Comparison of ENCODE assay signal across 8 cellular contexts in genomic region chr16:29821663-29822115, GRCh38. TPM values are rescaled to one million over a fixed set of nuclear protein-coding genes. Genes with fewer than 3 reads are reported as not detected.
A peak's percentile ranks its signal among the peaks of the same experiment; 100 is the strongest.
DNase-seq lines count a peak whose midpoint lies in the region; ATAC-seq, FAIRE-seq and TF ChIP-seq lines count a peak whose summit lies in the region.

No MANE protein-coding gene starts in this region.

- H3K4me3 ChIP-seq in astrocyte (ENCODE audit: insufficient read depth, low read depth, low read length): peak overlapping the region; percentile 85
- peak overlapping the region; percentile 54 for H3K4me3 ChIP-seq in lower leg skin (ENCODE audit: low read depth, poor library complexity, severe bottlenecking)
- peak overlapping the region; percentile 41 to 82 (median 73) for H3K4me3 ChIP-seq in upper lobe of left lung

- H3K79me2 ChIP-seq in astrocyte (ENCODE audit: insufficient read depth, low read length): peaks cover 95% of the 10 kb centered on the region

- H3K4me1 ChIP-seq in astrocyte (ENCODE audit: insufficient read depth, low read length): peaks cover 66% of the 10 kb centered on the region
- peaks cover 77 to 93% (median 84%) of the 10 kb centered on the region in 4 donors for H3K4me1 ChIP-seq in upper lobe of left lung

- H3K27ac Mint-ChIP-seq in activated T-cell treated with anti-CD3 and anti-CD28 coated beads, Interleukin-2, amount 50 U/mL, for 72 hours: peak overlapping the region; percentile 97
- H3K27ac Mint-ChIP-seq in astrocyte (ENCODE audit: unreplicated experiment): peak overlapping the region; percentile 50

- TF ChIP-seq CTCF in astrocyte (IDR thresholded peaks at IDR 0.05; ENCODE audit: insufficient read depth, low read depth, low read length) (no peak), lower leg skin (IDR thresholded peaks at IDR 0.05) (no peak), upper lobe of left lung (IDR thresholded peaks at IDR 0.05) (no peak)

- H3K36me3 ChIP-seq in astrocyte (ENCODE audit: insufficient read depth, low read length) (peaks cover 4% of the 10 kb centered on the region), upper lobe of left lung (peaks cover 0 to 19% (median 5%) of the 10 kb centered on the region in 4 donors)

- peaks cover 21% of the 10 kb centered on the region for H4K20me1 ChIP-seq in astrocyte (ENCODE audit: insufficient read depth, low read length)

- no peaks in the 10 kb centered on the region for H3K27me3 Mint-ChIP-seq in activated T-cell treated with anti-CD3 and anti-CD28 coated beads, Interleukin-2, amount 50 U/mL, for 72 hours (ENCODE audit: low read depth)
- H3K27me3 Mint-ChIP-seq in astrocyte (ENCODE audit: low read depth, unreplicated experiment): no peaks in the 10 kb centered on the region

- TF ChIP-seq POLR2A in lower leg skin (IDR thresholded peaks at IDR 0.05): no peak
- no peak for TF ChIP-seq POLR2A in upper lobe of left lung (IDR thresholded peaks at IDR 0.05)

- peak overlapping the region; percentile 92 for H3K4me2 ChIP-seq in astrocyte (ENCODE audit: low read length)

- H3K9me3 ChIP-seq in astrocyte (ENCODE audit: insufficient read depth, low read depth, low read length) (no peaks in the 10 kb centered on the region), upper lobe of left lung (no peaks in the 10 kb centered on the region)

- peak overlapping the region; percentile 86 for H3K27ac ChIP-seq in astrocyte (ENCODE audit: low read depth, low read length)
- peak overlapping the region; percentile 91 to 93 (median 92) for H3K27ac ChIP-seq in upper lobe of left lung

- H3K27me3 ChIP-seq in astrocyte (ENCODE audit: insufficient read depth, low read length) (no peaks in the 10 kb centered on the region), upper lobe of left lung (no peaks in the 10 kb centered on the region)

- H3K9me3 Mint-ChIP-seq in activated T-cell treated with anti-CD3 and anti-CD28 coated beads, Interleukin-2, amount 50 U/mL, for 72 hours: no peaks in the 10 kb centered on the region
- no peaks in the 10 kb centered on the region for H3K9me3 Mint-ChIP-seq in astrocyte (ENCODE audit: unreplicated experiment)

- intact Hi-C loops in lower leg skin (cut with DNase I; ENCODE audit: low total_unique reads): no loop called here

- WGBS in lower leg skin, 2 donors: 12 to 19% methylated on average over 7 of the region's 7 CpGs
- 50 to 57% methylated on average over 6 to 7 of the region's 7 CpGs for WGBS in upper lobe of left lung, 2 donors

- peak overlapping the region; percentile 79 for H3K9ac ChIP-seq in astrocyte (ENCODE audit: low read length)

- peak overlapping the region; percentile 83 to 97 for H3K4me3 Mint-ChIP-seq in activated T-cell treated with anti-CD3 and anti-CD28 coated beads, Interleukin-2, amount 50 U/mL, for 72 hours
- H3K4me3 Mint-ChIP-seq in astrocyte (ENCODE audit: unreplicated experiment): peak overlapping the region; percentile 87

- H3K36me3 Mint-ChIP-seq in activated T-cell treated with anti-CD3 and anti-CD28 coated beads, Interleukin-2, amount 50 U/mL, for 72 hours (ENCODE audit: insufficient read depth in 2 of 2): peaks cover 15 to 29% of the 10 kb centered on the region in 2 donors
- H3K36me3 Mint-ChIP-seq in astrocyte (ENCODE audit: low read depth, unreplicated experiment): peaks cover 8% of the 10 kb centered on the region

- no peak for ATAC-seq in activated T-cell treated with anti-CD3 and anti-CD28 coated beads, Interleukin-2, amount 50 U/mL, for 72 hours (replicated peaks in 1 of 2)
- ATAC-seq in upper lobe of left lung (ENCODE audit: low FRiP score in 2 of 2) (peak; percentile 61 to 74), GM19324 (IDR thresholded peaks at IDR 0.05; ENCODE audit: low FRiP score, unreplicated experiment) (no peak)

- no peak for DNase-seq in activated T-cell treated with anti-CD3 and anti-CD28 coated beads, Interleukin-2, amount 50 U/mL, for 72 hours
- no peak for DNase-seq in activated T-cell treated with anti-CD3 and anti-CD28 coated beads, Interleukin-2, amount 50 U/mL, for 1 hour
- DNase-seq in astrocyte (ENCODE audit: low read depth) (peak; percentile 85), lower leg skin (ENCODE audit: low spot score in 2 of 2) (no peak), upper lobe of left lung (peak in 1 of 2 donors; percentile 83), cerebellum (ENCODE audit: low spot score) (no peak)
- DNase-seq in stimulated activated CD4-positive, alpha-beta T cell treated with anti-CD3 and anti-CD28 coated beads, Interleukin-2, amount 100 ng/mL, for 48 hours: no peak

- peak in 1 of 4 donors; percentile 55 for TF ChIP-seq EP300 in upper lobe of left lung (IDR thresholded peaks at IDR 0.05)

- peaks cover 84% of the 10 kb centered on the region for H3K4me1 Mint-ChIP-seq in activated T-cell treated with anti-CD3 and anti-CD28 coated beads, Interleukin-2, amount 50 U/mL, for 72 hours (ENCODE audit: low read depth)
- H3K4me1 Mint-ChIP-seq in astrocyte (ENCODE audit: low read depth, unreplicated experiment): peaks cover 33% of the 10 kb centered on the region

- H2AFZ ChIP-seq in astrocyte (ENCODE audit: low read depth, low read length): no peak overlapping the region

- FAIRE-seq in astrocyte (lab: Jason Lieb, UNC): peak; percentile 41

RNA-seq across cellular contexts. Expression of gene MVP, which starts 1.4 kb away (rescaled TPM):
- total RNA-seq in activated T-cell treated with anti-CD3 and anti-CD28 coated beads, Interleukin-2, amount 50 U/mL, for 72 hours: 100 to 1,000 TPM; 148 to 161 TPM
- total RNA-seq in astrocyte: 38.7 and 40.1 TPM in 2 replicates
- 10 to 100 TPM; 58.2 to 94.1 (median 70.4) TPM for total RNA-seq in lower leg skin
- 100 to 1,000 TPM; 260 to 411 (median 312) TPM for total RNA-seq in upper lobe of left lung
- 6.7 TPM for total RNA-seq in cerebellum

RNA-seq across cellular contexts. Expression of gene PAGR1, which starts 5.7 kb away (rescaled TPM):
- total RNA-seq in activated T-cell treated with anti-CD3 and anti-CD28 coated beads, Interleukin-2, amount 50 U/mL, for 72 hours: 10 to 100 TPM; 14.8 to 17.8 TPM
- 20.1 and 20.8 TPM in 2 replicates for total RNA-seq in astrocyte
- 10 to 100 TPM; 28.0 to 33.5 (median 32.1) TPM for total RNA-seq in lower leg skin
- total RNA-seq in upper lobe of left lung: 10 to 100 TPM; 22.6 to 49.5 (median 34.6) TPM
- 12.2 TPM for total RNA-seq in cerebellum

RNA-seq across cellular contexts. Expression of gene PRRT2, which starts 9.7 kb away (rescaled TPM):
- total RNA-seq in activated T-cell treated with anti-CD3 and anti-CD28 coated beads, Interleukin-2, amount 50 U/mL, for 72 hours: 1 to 10 TPM; 2.4 to 2.8 TPM
- total RNA-seq in astrocyte (6.2 and 6.7 TPM in 2 replicates), lower leg skin (1 to 10 TPM in 3 of 4 donors, not detected in 1; 1.1 to 3.6 (median 1.4) TPM), upper lobe of left lung (10 to 100 TPM in 2 of 6 donors, 1 to 10 TPM in 4; 1.4 to 13.6 (median 2.5) TPM), cerebellum (18.1 TPM)

RNA-seq across cellular contexts. Expression of gene MAZ, which starts 15.4 kb away (rescaled TPM):
- 100 to 1,000 TPM; 266 to 329 TPM for total RNA-seq in activated T-cell treated with anti-CD3 and anti-CD28 coated beads, Interleukin-2, amount 50 U/mL, for 72 hours
- total RNA-seq in astrocyte (216 and 247 TPM in 2 replicates), lower leg skin (100 to 1,000 TPM in 1 of 4 donors, 10 to 100 TPM in 3; 62.1 to 101 (median 84.8) TPM), upper lobe of left lung (100 to 1,000 TPM in 5 of 6 donors, 10 to 100 TPM in 1; 83.7 to 232 (median 165) TPM), cerebellum (150 TPM)

RNA-seq across cellular contexts. Expression of gene KIF22, which starts 31.1 kb away (rescaled TPM):
- total RNA-seq in activated T-cell treated with anti-CD3 and anti-CD28 coated beads, Interleukin-2, amount 50 U/mL, for 72 hours: 100 to 1,000 TPM; 153 to 180 TPM
- total RNA-seq in astrocyte (12.5 and 14.3 TPM in 2 replicates), lower leg skin (10 to 100 TPM; 36.8 to 81.2 (median 44.9) TPM), upper lobe of left lung (10 to 100 TPM in 5 of 6 donors, 1 to 10 TPM in 1; 9.1 to 43.5 (median 26.6) TPM), cerebellum (49.2 TPM)

Comparison
In these comparisons a context has a peak if more than half of its experiments do, and no peak if none do; other contexts are left out.
1. ATAC-seq: peak in upper lobe of left lung (2 of 2); none in activated T-cell treated with anti-CD3 and anti-CD28 coated beads, Interleukin-2, amount 50 U/mL, for 72 hours (0 of 2) and GM19324 (single experiment).
2. Peak in every context shown above with its lines, with median percentiles within 50 percentile points of each other: H3K4me3 ChIP-seq.